ENCODE assay signal across 8 cellular contexts in genomic region chr14:91317381-91318313, GRCh38.
DNase-seq lines count a peak whose midpoint lies in the region; ATAC-seq and TF ChIP-seq lines count a peak whose summit lies in the region.

No MANE protein-coding gene starts in this region.

- H3K9me3 ChIP-seq in OCI-LY3 (ENCODE audit: insufficient read depth, low read length): no peaks in the 10 kb centered on the region

- H3K79me2 ChIP-seq in OCI-LY3 (ENCODE audit: low read length): peaks cover 43% of the 10 kb centered on the region

- H4K20me1 ChIP-seq in OCI-LY3 (ENCODE audit: insufficient read depth, low read length): no peaks in the 10 kb centered on the region

- H3K36me3 ChIP-seq in OCI-LY3 (replicated peaks; ENCODE audit: low read depth, low read length): peaks cover 55% of the 10 kb centered on the region

- peak; percentile 38 for ATAC-seq in GM18868 (IDR thresholded peaks at IDR 0.05; ENCODE audit: unreplicated experiment)
- ATAC-seq in left ventricle myocardium superior: peak; percentile 90
- no peak for ATAC-seq in HG02970 (IDR thresholded peaks at IDR 0.05; ENCODE audit: low FRiP score, unreplicated experiment)

- DNase-seq in activated effector memory CD4-positive, alpha-beta T cell treated with anti-CD3 and anti-CD28 coated beads, Interleukin-2, amount 50 U/mL, for 16 hours: peak; percentile 91
- DNase-seq in left ventricle myocardium superior (peak; percentile 85), RKO (ENCODE audit: low spot score) (no peak), NCI-H1930 (lab: John Stamatoyannopoulos, UW) (no peak)
- DNase-seq in stimulated activated CD8-positive, alpha-beta memory T cell treated with anti-CD3 and anti-CD28 coated beads, Interleukin-15, amount 100 ng/mL, for 48 hours (ENCODE audit: low read depth in 2 of 2): peak; percentile 78 to 79

- H3K4me1 ChIP-seq in OCI-LY3 (ENCODE audit: low read length): peaks cover 64% of the 10 kb centered on the region

- H3K4me3 ChIP-seq in OCI-LY3 (ENCODE audit: low read length): no peak overlapping the region

- H2AFZ ChIP-seq in OCI-LY3 (ENCODE audit: low read depth, low read length): no peak overlapping the region

- H3K9ac ChIP-seq in OCI-LY3 (ENCODE audit: low read length): no peak overlapping the region

- intact Hi-C loops in left ventricle myocardium superior (cut with micrococcal nuclease): no loop called here

- peak overlapping the region; percentile 12; the same call in 1 of the 2 replicates for H3K4me2 ChIP-seq in OCI-LY3 (ENCODE audit: low read length)

- H3K27me3 ChIP-seq in OCI-LY3 (ENCODE audit: low read depth, low read length): no peaks in the 10 kb centered on the region

- peak; percentile 21; the same call in 1 of the 2 replicates for TF ChIP-seq CTCF in OCI-LY3 (IDR thresholded peaks at IDR 0.05; ENCODE audit: low read depth, low read length)

- peak overlapping the region; percentile 87 for H3K27ac ChIP-seq in OCI-LY3 (ENCODE audit: low read length)

Comparison
In these comparisons a context has a peak if more than half of its experiments do, and no peak if none do; other contexts are left out.
1. DNase-seq: peak in activated effector memory CD4-positive, alpha-beta T cell treated with anti-CD3 and anti-CD28 coated beads, Interleukin-2, amount 50 U/mL, for 16 hours (single experiment), left ventricle myocardium superior (single experiment) and stimulated activated CD8-positive, alpha-beta memory T cell treated with anti-CD3 and anti-CD28 coated beads, Interleukin-15, amount 100 ng/mL, for 48 hours (2 of 2); none in RKO (single experiment) and NCI-H1930 (0 of 2).